Comparison of ENCODE assay signal across 1 cellular context in the genomic region with DNA sequence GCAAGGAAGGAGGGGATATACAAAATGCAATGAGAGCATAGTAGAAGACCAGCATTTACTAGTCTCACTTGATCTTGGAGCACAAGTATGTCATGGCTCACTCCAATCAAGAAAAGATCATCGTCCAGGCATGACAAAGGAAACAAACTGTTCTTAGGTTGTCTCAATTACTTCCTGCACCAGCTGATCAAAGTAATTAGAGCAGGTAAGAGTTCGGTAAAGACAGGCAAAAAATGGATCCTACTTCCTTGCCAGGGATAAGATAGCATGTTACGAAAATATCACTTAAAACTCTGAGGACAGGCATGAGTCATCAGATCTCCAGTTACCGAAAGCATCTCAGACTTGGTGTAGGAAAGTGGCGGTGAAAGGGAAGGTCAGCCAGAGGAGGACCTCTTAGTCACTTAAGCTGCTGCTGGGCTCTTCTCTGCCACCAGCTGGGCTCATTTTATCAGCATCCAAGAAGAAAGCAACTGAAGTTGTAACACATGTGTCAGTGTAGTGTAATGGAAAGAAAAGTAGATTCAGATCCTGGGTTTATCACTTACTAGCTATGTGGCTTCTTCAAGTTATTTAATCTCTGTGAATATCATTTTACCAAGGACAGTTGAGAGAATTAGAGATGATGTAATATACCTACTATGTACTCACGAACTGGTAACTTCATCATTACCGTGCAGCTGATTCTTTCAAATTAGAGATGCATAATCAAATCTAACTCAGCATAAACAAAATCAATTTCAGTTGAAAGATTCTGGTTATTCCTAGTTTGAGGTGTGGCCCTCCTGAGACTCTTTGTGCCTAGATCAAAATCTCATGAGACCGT.
TF ChIP-seq lines count a peak whose summit lies in the region.

No MANE protein-coding gene starts in this region.

TF ChIP-seq in HEK293, 187 proteins besides CTCF, POLR2A, EP300 and RAD21 (continued from another document and continues in another):
- no peak; the same call in 1 of the 2 replicates for TF ChIP-seq TSHZ1 (tag by site-specific recombination; IDR thresholded peaks at IDR 0.05; ENCODE audit: borderline replicate concordance)
- no peak for TF ChIP-seq ZNF140 (tag by site-specific recombination; IDR thresholded peaks at IDR 0.05)
- 0 out of 2 replicates have a peak, but pooled peaks have one; percentile 19 for TF ChIP-seq ZNF280D (tag by site-specific recombination; IDR thresholded peaks at IDR 0.05)
- no peak for TF ChIP-seq ZFHX2 (tag by site-specific recombination; conservative IDR thresholded peaks at IDR 0.05)
- TF ChIP-seq ZNF341 (tag by site-specific recombination; IDR thresholded peaks at IDR 0.05; ENCODE audit: low read depth) = no peak
- TF ChIP-seq, protein P1, sequence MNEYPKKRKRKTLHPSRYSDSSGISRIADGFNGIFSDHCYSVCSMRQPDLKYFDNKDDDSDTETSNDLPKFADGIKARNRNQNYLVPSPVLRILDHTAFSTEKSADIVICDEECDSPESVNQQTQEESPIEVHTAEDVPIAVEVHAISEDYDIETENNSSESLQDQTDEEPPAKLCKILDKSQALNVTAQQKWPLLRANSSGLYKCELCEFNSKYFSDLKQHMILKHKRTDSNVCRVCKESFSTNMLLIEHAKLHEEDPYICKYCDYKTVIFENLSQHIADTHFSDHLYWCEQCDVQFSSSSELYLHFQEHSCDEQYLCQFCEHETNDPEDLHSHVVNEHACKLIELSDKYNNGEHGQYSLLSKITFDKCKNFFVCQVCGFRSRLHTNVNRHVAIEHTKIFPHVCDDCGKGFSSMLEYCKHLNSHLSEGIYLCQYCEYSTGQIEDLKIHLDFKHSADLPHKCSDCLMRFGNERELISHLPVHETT (tag by site-specific recombination; IDR thresholded peaks at IDR 0.05) = peak; percentile 72; the same call in 1 of the 2 replicates
- no peak for TF ChIP-seq KLF1 (tag by site-specific recombination; IDR thresholded peaks at IDR 0.05)
- TF ChIP-seq ZNF16 (tag by site-specific recombination; IDR thresholded peaks at IDR 0.05; ENCODE audit: low read depth) = no peak
- TF ChIP-seq YY2 (tag by site-specific recombination; IDR thresholded peaks at IDR 0.05) = no peak
- no peak for TF ChIP-seq ZBTB1 (tag by site-specific recombination; IDR thresholded peaks at IDR 0.05)
- no peak for TF ChIP-seq ZNF433 (tag by site-specific recombination; IDR thresholded peaks at IDR 0.05; ENCODE audit: low read depth)
- no peak for TF ChIP-seq ZNF473 (tag by site-specific recombination; IDR thresholded peaks at IDR 0.05)
- TF ChIP-seq ZNF146 (tag by site-specific recombination; IDR thresholded peaks at IDR 0.05) = no peak
- peak; percentile 87 for TF ChIP-seq ZEB2 (tag by site-specific recombination; IDR thresholded peaks at IDR 0.05)
- TF ChIP-seq ZNF677 (tag by site-specific recombination; IDR thresholded peaks at IDR 0.05) = no peak
- peak; percentile 66; the same call in 1 of the 2 replicates for TF ChIP-seq ZNF843 (tag by site-specific recombination; IDR thresholded peaks at IDR 0.05)
- TF ChIP-seq ZNF792 (tag by site-specific recombination; IDR thresholded peaks at IDR 0.05) = no peak
- 0 out of 2 replicates have a peak, but pooled peaks have one; percentile 27 for TF ChIP-seq ZNF324 (tag by site-specific recombination; IDR thresholded peaks at IDR 0.05)
- TF ChIP-seq ZNF121 (tag by site-specific recombination; IDR thresholded peaks at IDR 0.05) = no peak
- TF ChIP-seq ZSCAN5A (tag by site-specific recombination; IDR thresholded peaks at IDR 0.05) = no peak
- TF ChIP-seq ZNF621 (tag by site-specific recombination; IDR thresholded peaks at IDR 0.05) = no peak
- no peak for TF ChIP-seq ZNF529 (tag by site-specific recombination; IDR thresholded peaks at IDR 0.05; ENCODE audit: insufficient replicate concordance)
- TF ChIP-seq ZNF18 (tag by site-specific recombination; IDR thresholded peaks at IDR 0.05) = no peak
- no peak for TF ChIP-seq ZNF654 (tag by site-specific recombination; IDR thresholded peaks at IDR 0.05; ENCODE audit: low read depth)
- TF ChIP-seq ZNF76 (tag by site-specific recombination; IDR thresholded peaks at IDR 0.05; ENCODE audit: borderline replicate concordance, low read depth) = no peak
- TF ChIP-seq, protein P2, sequence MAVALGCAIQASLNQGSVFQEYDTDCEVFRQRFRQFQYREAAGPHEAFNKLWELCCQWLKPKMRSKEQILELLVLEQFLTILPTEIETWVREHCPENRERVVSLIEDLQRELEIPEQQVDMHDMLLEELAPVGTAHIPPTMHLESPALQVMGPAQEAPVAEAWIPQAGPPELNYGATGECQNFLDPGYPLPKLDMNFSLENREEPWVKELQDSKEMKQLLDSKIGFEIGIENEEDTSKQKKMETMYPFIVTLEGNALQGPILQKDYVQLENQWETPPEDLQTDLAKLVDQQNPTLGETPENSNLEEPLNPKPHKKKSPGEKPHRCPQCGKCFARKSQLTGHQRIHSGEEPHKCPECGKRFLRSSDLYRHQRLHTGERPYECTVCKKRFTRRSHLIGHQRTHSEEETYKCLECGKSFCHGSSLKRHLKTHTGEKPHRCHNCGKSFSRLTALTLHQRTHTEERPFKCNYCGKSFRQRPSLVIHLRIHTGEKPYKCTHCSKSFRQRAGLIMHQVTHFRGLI (tag by site-specific recombination; IDR thresholded peaks at IDR 0.05) = peak; percentile 84; the same call in 1 of the 2 replicates
- TF ChIP-seq ZNF214 (tag by site-specific recombination; IDR thresholded peaks at IDR 0.05; ENCODE audit: borderline replicate concordance) = no peak
- TF ChIP-seq, protein P3, sequence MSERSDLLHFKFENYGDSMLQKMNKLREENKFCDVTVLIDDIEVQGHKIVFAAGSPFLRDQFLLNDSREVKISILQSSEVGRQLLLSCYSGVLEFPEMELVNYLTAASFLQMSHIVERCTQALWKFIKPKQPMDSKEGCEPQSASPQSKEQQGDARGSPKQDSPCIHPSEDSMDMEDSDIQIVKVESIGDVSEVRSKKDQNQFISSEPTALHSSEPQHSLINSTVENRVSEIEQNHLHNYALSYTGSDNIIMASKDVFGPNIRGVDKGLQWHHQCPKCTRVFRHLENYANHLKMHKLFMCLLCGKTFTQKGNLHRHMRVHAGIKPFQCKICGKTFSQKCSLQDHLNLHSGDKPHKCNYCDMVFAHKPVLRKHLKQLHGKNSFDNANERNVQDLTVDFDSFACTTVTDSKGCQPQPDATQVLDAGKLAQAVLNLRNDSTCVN (tag by site-specific recombination; optimal IDR thresholded peaks at IDR 0.05) = no peak
- no peak for TF ChIP-seq SETDB1 (IDR thresholded peaks at IDR 0.05; ENCODE audit: insufficient read length, low read length)
- TF ChIP-seq HIC1 (tag by site-specific recombination; IDR thresholded peaks at IDR 0.05) = no peak
- TF ChIP-seq ZBTB11 (tag by site-specific recombination; conservative IDR thresholded peaks at IDR 0.05; ENCODE audit: low read depth) = no peak
